8 cellular contexts compared by ENCODE assay signal in genomic region chr6:112780498-112781096, GRCh38.
DNase-seq lines count a peak whose midpoint lies in the region; ATAC-seq, FAIRE-seq and TF ChIP-seq lines count a peak whose summit lies in the region.

No MANE protein-coding gene starts in this region.

- H3K79me2 ChIP-seq in K562 (ENCODE audit: control insufficient read depth, insufficient read depth, low read length): no peaks in the 10 kb centered on the region

- H3K27ac ChIP-seq in K562 (ENCODE audit: extremely low read depth, low read depth, low read length): no peak overlapping the region
- H3K27ac ChIP-seq in spleen: no peak overlapping the region

- no peak for TF ChIP-seq POLR2A in K562 (conservative IDR thresholded peaks at IDR 0.05)
- TF ChIP-seq POLR2A in spleen (IDR thresholded peaks at IDR 0.05): no peak

- ATAC-seq in GM21526 (IDR thresholded peaks at IDR 0.05; ENCODE audit: low FRiP score, unreplicated experiment) (peak; percentile 98), K562 (peak; percentile 89)

- no peak overlapping the region for H3K4me2 ChIP-seq in K562 (ENCODE audit: insufficient read depth, low read length)

- intact Hi-C loops in K562 (cut with micrococcal nuclease): loop anchor here (1.0 to 2.0 kb wide), 5 partner anchors 98 to 1156 kb away; no protein-coding TSS in a partner anchor
- intact Hi-C loops in spleen (cut with DNase I; ENCODE audit: low total_unique reads): loop anchor here (5.0 kb wide), 1 partner anchor 1077 kb away; the partner anchor contains the start of gene MARCKS

- no peaks in the 10 kb centered on the region for H3K4me1 ChIP-seq in K562 (replicated peaks in 1 of 2; ENCODE audit: control insufficient read depth in 2 of 2, insufficient read depth in 2 of 2, low read length in 2 of 2)
- peaks cover 0 to 6% (median 0%) of the 10 kb centered on the region in 6 donors for H3K4me1 ChIP-seq in spleen

- H3K36me3 ChIP-seq in K562 (ENCODE audit: control insufficient read depth, insufficient read depth, low read length) (no peaks in the 10 kb centered on the region), spleen (no peaks in the 10 kb centered on the region)

- BruUV-seq in K562 (replicated peaks; lab: Mats Ljungman, UMichigan): no TSS peak

- no peaks in the 10 kb centered on the region for H4K20me1 ChIP-seq in K562 (replicated peaks; ENCODE audit: control insufficient read depth, insufficient read depth, low read length)

- H3K27me3 ChIP-seq in K562 (ENCODE audit: control insufficient read depth in 2 of 2, insufficient read depth in 2 of 2, low read length in 2 of 2) (no peaks in the 10 kb centered on the region), spleen (replicated peaks in 1 of 7) (no peaks in the 10 kb centered on the region)

- TF ChIP-seq EP300 in K562 (IDR thresholded peaks at IDR 0.05; ENCODE audit: low read length): no peak

- DNase-seq in NCI-H2196 (lab: John Stamatoyannopoulos, UW; ENCODE audit: unreplicated experiment) (peak; percentile 6), NCI-H2196 treated with DMSO at 0.1 percent for 48 hours (lab: John Stamatoyannopoulos, UW; ENCODE audit: unreplicated experiment) (no peak), HK-2 (ENCODE audit: unreplicated experiment) (peak; percentile 64), NCI-H774 (lab: John Stamatoyannopoulos, UW) (peak; percentile 17), K562 (ENCODE audit: extremely low read depth in 1 of 4, low spot score in 3 of 4) (peak; percentile 61 to 79 (median 66)), iPS-NIHi11 (ENCODE audit: low spot score) (peak; percentile 73), spleen (no peak)

- H3K4me3 ChIP-seq in K562 (no peak overlapping the region), spleen (no peak overlapping the region)

- H3K9ac ChIP-seq in K562 (ENCODE audit: insufficient read depth in 1 of 2, low read depth in 2 of 2, low read length in 2 of 2): no peak overlapping the region

- no peak overlapping the region for H2AFZ ChIP-seq in K562 (ENCODE audit: low read depth, low read length)

- TF ChIP-seq CTCF in K562 (IDR thresholded peaks at IDR 0.05 in 2 of 3, conservative IDR thresholded peaks at IDR 0.05 in 1 of 3; ENCODE audit: insufficient read depth in 2 of 3, low read depth in 1 of 3, low read length in 3 of 3) (peak; percentile 63 to 78 (median 73)), spleen (IDR thresholded peaks at IDR 0.05 in 8 of 11, conservative IDR thresholded peaks at IDR 0.05 in 3 of 11) (peak; percentile 40 to 80 (median 73))

- H3K9me3 ChIP-seq in K562 (replicated peaks; ENCODE audit: control insufficient read depth, insufficient read depth, low read depth, low read length) (no peaks in the 10 kb centered on the region), spleen (no peaks in the 10 kb centered on the region)

- FAIRE-seq in K562 (lab: Jason Lieb, UNC): no peak

- TF ChIP-seq RAD21 in K562 (CRISPR knock-in tag; conservative IDR thresholded peaks at IDR 0.05 in 1 of 2, IDR thresholded peaks at IDR 0.05 in 1 of 2): peak; percentile 79 to 80

- in situ Hi-C loops in K562 (cut with MboI): no loop called here

- CTCF ChIA-PET in K562 (lab: Yijun Ruan, JAX; ENCODE audit: low intra/inter-chr PET ratio): interaction anchor here (0.8 to 1.2 kb wide), 2 partner anchors 1154 to 1155 kb away, joined by 3 to 5 read pairs; no protein-coding TSS in a partner anchor

- under 1% methylated on average over 8 of the region's 9 CpGs for WGBS in K562 (ENCODE audit: insufficient coverage, low coverage, missing lambda C conversion rate)
- 25 to 29% (median 27%) methylated on average over 9 of the region's 9 CpGs for WGBS in spleen, 5 donors

- POLR2A ChIA-PET in K562 (lab: Yijun Ruan, JAX): no interaction called here

- no peaks in the 10 kb centered on the region for H3K9me1 ChIP-seq in K562 (ENCODE audit: control insufficient read depth, insufficient read depth, low read length)

TF ChIP-seq in K562, 482 proteins besides CTCF, POLR2A, EP300 and RAD21 (continues in another document):
- TF ChIP-seq TAF9B (IDR thresholded peaks at IDR 0.05; ENCODE audit: partially characterized antibody) (no peak), POLR2B (IDR thresholded peaks at IDR 0.05; ENCODE audit: low read depth, partially characterized antibody) (no peak), NCOR1 (IDR thresholded peaks at IDR 0.05) (no peak), ARID3A (IDR thresholded peaks at IDR 0.05; ENCODE audit: borderline replicate concordance, low read depth, low read length) (no peak), FOXK2 (conservative IDR thresholded peaks at IDR 0.05 in 1 of 2, IDR thresholded peaks at IDR 0.05 in 1 of 2; ENCODE audit: low read depth in 2 of 2) (no peak), TAF1 (IDR thresholded peaks at IDR 0.05; ENCODE audit: control insufficient read depth, extremely low read depth, insufficient read depth, low read length, severe bottlenecking) (no peak), RB1 (IDR thresholded peaks at IDR 0.05; ENCODE audit: low read depth) (0 out of 2 replicates have a peak, but pooled peaks have one; percentile 25), HBP1 (CRISPR knock-in tag; IDR thresholded peaks at IDR 0.05) (no peak), EZH2 (IDR thresholded peaks at IDR 0.05; ENCODE audit: borderline replicate concordance, low read depth, low read length) (no peak), SFPQ (IDR thresholded peaks at IDR 0.05; ENCODE audit: low read depth, low read length) (no peak), DEAF1 (CRISPR knock-in tag; IDR thresholded peaks at IDR 0.05) (peak; percentile 69), SP1 (CRISPR knock-in tag; IDR thresholded peaks at IDR 0.05) (no peak), MIER1 (IDR thresholded peaks at IDR 0.05; ENCODE audit: low read depth) (no peak), RBBP5 (IDR thresholded peaks at IDR 0.05; ENCODE audit: borderline replicate concordance, insufficient read depth, low read length, poor library complexity, severe bottlenecking) (no peak), BRF2 (IDR thresholded peaks at IDR 0.05; ENCODE audit: borderline replicate concordance, insufficient read depth, insufficient read length) (no peak), NRF1 (conservative IDR thresholded peaks at IDR 0.05 in 1 of 2, IDR thresholded peaks at IDR 0.05 in 1 of 2) (no peak)

Comparison
In these comparisons a context has a peak if more than half of its experiments do, and no peak if none do; other contexts are left out.
1. DNase-seq: peak in NCI-H2196 (single experiment), HK-2 (single experiment), NCI-H774 (single experiment), K562 (4 of 4) and iPS-NIHi11 (single experiment); none in NCI-H2196 treated with DMSO at 0.1 percent for 48 hours (single experiment) and spleen (single experiment).